Comparison of ENCODE assay signal across 8 cellular contexts in genomic region chr3:197736010-197736490, GRCh38. TPM values are rescaled to one million over a fixed set of nuclear protein-coding genes. Genes with fewer than 3 reads are reported as not detected.
A peak's percentile ranks its signal among the peaks of the same experiment; 100 is the strongest.
DNase-seq lines count a peak whose midpoint lies in the region; ATAC-seq and TF ChIP-seq lines count a peak whose summit lies in the region.

No MANE protein-coding gene starts in this region.

- H3K4me1 Mint-ChIP-seq in activated CD8-positive, alpha-beta memory T cell treated with anti-CD3 and anti-CD28 coated beads, Interleukin-2, amount 10 ng/mL, durations not matched to agents 7 days and 5 days: peaks cover 39% of the 10 kb centered on the region
- peaks cover 30 to 55% (median 35%) of the 10 kb centered on the region in 7 donors for H3K4me1 Mint-ChIP-seq in naive thymus-derived CD4-positive, alpha-beta T cell

- DNase-seq in GM10266 (ENCODE audit: extremely low spot score) (peak; percentile 85), transverse colon (peak; percentile 51), HK-2 (ENCODE audit: unreplicated experiment) (no peak), NCI-H128 (lab: John Stamatoyannopoulos, UW; ENCODE audit: unreplicated experiment) (no peak)
- DNase-seq in activated CD8-positive, alpha-beta memory T cell treated with anti-CD3 and anti-CD28 coated beads, Interleukin-2, amount 10 ng/mL, durations not matched to agents 7 days and 5 days: peak; percentile 77
- DNase-seq in naive thymus-derived CD4-positive, alpha-beta T cell: peak; percentile 16 to 51 (median 28)

- no peak for TF ChIP-seq POLR2A in transverse colon (IDR thresholded peaks at IDR 0.05)

- peak overlapping the region; percentile 95 for H2AFZ ChIP-seq in Loucy (ENCODE audit: low read length)

- no peak for TF ChIP-seq CTCF in GM10266 (IDR thresholded peaks at IDR 0.05; ENCODE audit: control insufficient read depth, insufficient read depth, low read depth, missing control alignments)
- TF ChIP-seq CTCF in Loucy (conservative IDR thresholded peaks at IDR 0.05; ENCODE audit: low read length): no peak
- TF ChIP-seq CTCF in transverse colon (IDR thresholded peaks at IDR 0.05): no peak

- H4K20me1 ChIP-seq in Loucy (ENCODE audit: insufficient read depth, low read length, poor library complexity, severe bottlenecking): no peaks in the 10 kb centered on the region

- no peaks in the 10 kb centered on the region for H3K9me3 Mint-ChIP-seq in activated CD8-positive, alpha-beta memory T cell treated with anti-CD3 and anti-CD28 coated beads, Interleukin-2, amount 10 ng/mL, durations not matched to agents 7 days and 5 days (ENCODE audit: low read depth)
- H3K9me3 Mint-ChIP-seq in naive thymus-derived CD4-positive, alpha-beta T cell: no peaks in the 10 kb centered on the region

- H3K36me3 ChIP-seq in Loucy (ENCODE audit: insufficient read depth, low read length): no peaks in the 10 kb centered on the region
- no peaks in the 10 kb centered on the region for H3K36me3 ChIP-seq in esophagus (ENCODE audit: control insufficient read depth in 2 of 2, insufficient read depth in 2 of 2, low read length in 1 of 2)
- no peaks in the 10 kb centered on the region for H3K36me3 ChIP-seq in naive thymus-derived CD4-positive, alpha-beta T cell (ENCODE audit: control insufficient read depth in 2 of 3, insufficient read depth in 3 of 3, low read length in 3 of 3)
- H3K36me3 ChIP-seq in transverse colon: no peaks in the 10 kb centered on the region

- H3K27me3 Mint-ChIP-seq in activated CD8-positive, alpha-beta memory T cell treated with anti-CD3 and anti-CD28 coated beads, Interleukin-2, amount 10 ng/mL, durations not matched to agents 7 days and 5 days: no peaks in the 10 kb centered on the region
- no peaks in the 10 kb centered on the region for H3K27me3 Mint-ChIP-seq in naive thymus-derived CD4-positive, alpha-beta T cell

- H3K4me1 ChIP-seq in Loucy (ENCODE audit: insufficient read depth, low read length, poor library complexity, severe bottlenecking): peaks cover 15% of the 10 kb centered on the region
- peaks cover 0 to 3% of the 10 kb centered on the region in 2 donors for H3K4me1 ChIP-seq in esophagus (ENCODE audit: control insufficient read depth in 2 of 2, insufficient read depth in 2 of 2, low read length in 1 of 2)
- peaks cover 9 to 10% of the 10 kb centered on the region in 2 donors for H3K4me1 ChIP-seq in naive thymus-derived CD4-positive, alpha-beta T cell (ENCODE audit: control insufficient read depth in 2 of 2, insufficient read depth in 2 of 2, low read length in 2 of 2)
- peaks cover 6 to 23% (median 14%) of the 10 kb centered on the region in 4 donors for H3K4me1 ChIP-seq in transverse colon

- peak overlapping the region; percentile 85 for H3K4me3 Mint-ChIP-seq in activated CD8-positive, alpha-beta memory T cell treated with anti-CD3 and anti-CD28 coated beads, Interleukin-2, amount 10 ng/mL, durations not matched to agents 7 days and 5 days
- H3K4me3 Mint-ChIP-seq in naive thymus-derived CD4-positive, alpha-beta T cell: peak overlapping the region; percentile 82 to 99 (median 96)

- ATAC-seq in activated CD8-positive, alpha-beta memory T cell treated with anti-CD3 and anti-CD28 coated beads, Interleukin-2, amount 10 ng/mL, durations not matched to agents 7 days and 5 days: peak; percentile 20
- no peak for ATAC-seq in naive thymus-derived CD4-positive, alpha-beta T cell

- H3K4me2 ChIP-seq in Loucy (ENCODE audit: low read depth, low read length, poor library complexity, severe bottlenecking): peak overlapping the region; percentile 92

- H3K4me3 ChIP-seq in Loucy (ENCODE audit: low read length, poor library complexity, severe bottlenecking) (peak overlapping the region; percentile 98), esophagus (ENCODE audit: low read depth in 1 of 2, low read length in 2 of 2) (peak overlapping the region; percentile 81 to 88), transverse colon (peak overlapping the region; percentile 87 to 100 (median 92))
- H3K4me3 ChIP-seq in naive thymus-derived CD4-positive, alpha-beta T cell (ENCODE audit: low read length): peak overlapping the region; percentile 67

- H3K9ac ChIP-seq in Loucy (ENCODE audit: low read depth, low read length, poor library complexity, severe bottlenecking): peak overlapping the region; percentile 78

- no peak for TF ChIP-seq EP300 in transverse colon (IDR thresholded peaks at IDR 0.05; ENCODE audit: low read depth)

- CTCF ChIA-PET in activated CD8-positive, alpha-beta memory T cell treated with anti-CD3 and anti-CD28 coated beads, Interleukin-2, amount 10 ng/mL, durations not matched to agents 7 days and 5 days (lab: Charles Lee): interaction anchor here (0.7 to 1.9 kb wide), 7 partner anchors 10 to 137 kb away, joined by 3 to 7 read pairs (median 4); partner anchors contain the start of gene FYTTD1
- CTCF ChIA-PET in naive thymus-derived CD4-positive, alpha-beta T cell (lab: Charles Lee): interaction anchor here (0.6 to 1.2 kb wide), 2 partner anchors 13 to 61 kb away, joined by 4 to 6 read pairs; no protein-coding TSS in a partner anchor

- in situ Hi-C loops in transverse colon (cut with MboI; ENCODE audit: low pct_ligation_motif_present in 1 of 4, low pct_unique_long_range_greater_than_20kb in 1 of 4, low sequenced_read_pairs in 3 of 4): no loop called here

- H3K36me3 Mint-ChIP-seq in activated CD8-positive, alpha-beta memory T cell treated with anti-CD3 and anti-CD28 coated beads, Interleukin-2, amount 10 ng/mL, durations not matched to agents 7 days and 5 days: peaks cover 9% of the 10 kb centered on the region
- H3K36me3 Mint-ChIP-seq in naive thymus-derived CD4-positive, alpha-beta T cell: peaks cover 0 to 5% (median 3%) of the 10 kb centered on the region in 5 donors

- peaks cover 9% of the 10 kb centered on the region; the same call in 1 of the 2 replicates for H3K79me2 ChIP-seq in Loucy (ENCODE audit: insufficient read depth, low read length)

- H3K9me3 ChIP-seq in Loucy (ENCODE audit: insufficient read depth, low read depth, low read length) (no peaks in the 10 kb centered on the region), esophagus (ENCODE audit: control insufficient read depth in 2 of 2, insufficient read depth in 1 of 2, low read depth in 1 of 2, low read length in 1 of 2) (no peaks in the 10 kb centered on the region), transverse colon (no peaks in the 10 kb centered on the region)
- H3K9me3 ChIP-seq in naive thymus-derived CD4-positive, alpha-beta T cell (ENCODE audit: control insufficient read depth in 2 of 3, low read length in 3 of 3): no peaks in the 10 kb centered on the region

- H3K27ac Mint-ChIP-seq in activated CD8-positive, alpha-beta memory T cell treated with anti-CD3 and anti-CD28 coated beads, Interleukin-2, amount 10 ng/mL, durations not matched to agents 7 days and 5 days: peak overlapping the region; percentile 94
- H3K27ac Mint-ChIP-seq in naive thymus-derived CD4-positive, alpha-beta T cell: peak overlapping the region; percentile 83 to 99 (median 92)

- no peaks in the 10 kb centered on the region for H3F3A ChIP-seq in Loucy (ENCODE audit: low read depth)

- POLR2A ChIA-PET in naive thymus-derived CD4-positive, alpha-beta T cell (lab: Charles Lee): interaction anchor here (0.9 to 2.4 kb wide), 8 partner anchors 8 to 279 kb away, joined by 3 to 26 read pairs (median 6); partner anchors contain the start of genes FYTTD1 and LRCH3

- intact Hi-C loops in naive thymus-derived CD4-positive, alpha-beta T cell (cut with micrococcal nuclease): loop anchor here (1.0 to 10.0 kb wide), 7 partner anchors 24 to 1233 kb away; partner anchors contain the start of genes LRCH3 (in 2 of the 2), BDH1 (in 1 of the 2), DLG1 (in 1 of the 2) and RNF168 (in 1 of the 2)
- intact Hi-C loops in transverse colon (cut with DNase I; ENCODE audit: low total_unique reads): no loop called here

- WGBS in esophagus, 2 donors: 0 to 1% methylated on average over 17 of the region's 17 CpGs
- 0% methylated on average over 2 to 15 of the region's 17 CpGs for WGBS in transverse colon (ENCODE audit: low coverage in 1 of 2), 2 donors

- H3K9me2 ChIP-seq in Loucy (replicated peaks; ENCODE audit: low read depth, low read length): no peaks in the 10 kb centered on the region

- no peaks in the 10 kb centered on the region for H3K27me3 ChIP-seq in Loucy (ENCODE audit: insufficient read depth, low read length, poor library complexity, severe bottlenecking)
- no peaks in the 10 kb centered on the region for H3K27me3 ChIP-seq in esophagus (ENCODE audit: control insufficient read depth in 1 of 2, insufficient read depth in 2 of 2, low read length in 2 of 2)
- no peaks in the 10 kb centered on the region for H3K27me3 ChIP-seq in naive thymus-derived CD4-positive, alpha-beta T cell (ENCODE audit: control insufficient read depth in 2 of 2, insufficient read depth in 2 of 2, low read length in 2 of 2)
- no peaks in the 10 kb centered on the region for H3K27me3 ChIP-seq in transverse colon

- peak overlapping the region; percentile 77 to 89 for H3K27ac ChIP-seq in esophagus (ENCODE audit: low read depth in 2 of 2, low read length in 1 of 2)
- H3K27ac ChIP-seq in naive thymus-derived CD4-positive, alpha-beta T cell (ENCODE audit: low read depth, low read length): peak overlapping the region; percentile 78
- H3K27ac ChIP-seq in transverse colon: peak overlapping the region; percentile 88 to 98 (median 94)

RNA-seq across cellular contexts. Expression of gene RUBCN, which starts 0.7 kb away (rescaled TPM):
- 10 to 100 TPM; 55.5 to 58.9 TPM for total RNA-seq in activated CD8-positive, alpha-beta memory T cell treated with anti-CD3 and anti-CD28 coated beads, Interleukin-2, amount 10 ng/mL, durations not matched to agents 7 days and 5 days
- 10 to 100 TPM in 1 of 2 donors, 1 to 10 TPM in 1; 8.2 to 12.6 TPM for polyA plus RNA-seq in esophagus
- 10 to 100 TPM; 43.3 to 61.7 (median 52.9) TPM for total RNA-seq in naive thymus-derived CD4-positive, alpha-beta T cell
- polyA plus RNA-seq in naive thymus-derived CD4-positive, alpha-beta T cell: 10 to 100 TPM; 23.2 to 40.2 TPM
- 10 to 100 TPM; 32.2 to 64.7 (median 54.8) TPM for total RNA-seq in transverse colon

RNA-seq across cellular contexts. Expression of gene FYTTD1, which starts 13.6 kb away (rescaled TPM):
- 10 to 100 TPM; 35.5 to 50.5 TPM for total RNA-seq in activated CD8-positive, alpha-beta memory T cell treated with anti-CD3 and anti-CD28 coated beads, Interleukin-2, amount 10 ng/mL, durations not matched to agents 7 days and 5 days
- polyA plus RNA-seq in esophagus: 10 to 100 TPM; 11.2 to 17.8 TPM
- total RNA-seq in naive thymus-derived CD4-positive, alpha-beta T cell: 10 to 100 TPM; 45.6 to 63.4 (median 58.0) TPM
- polyA plus RNA-seq in naive thymus-derived CD4-positive, alpha-beta T cell: 100 to 1,000 TPM in 1 of 2 donors, 10 to 100 TPM in 1; 81.0 to 102 TPM
- total RNA-seq in transverse colon: 10 to 100 TPM; 18.3 to 94.6 (median 33.6) TPM

RNA-seq across cellular contexts. Expression of gene LRCH3, which starts 55.0 kb away (rescaled TPM):
- total RNA-seq in activated CD8-positive, alpha-beta memory T cell treated with anti-CD3 and anti-CD28 coated beads, Interleukin-2, amount 10 ng/mL, durations not matched to agents 7 days and 5 days: 10 to 100 TPM; 62.2 to 62.6 TPM
- 10 to 100 TPM in 1 of 2 donors, 1 to 10 TPM in 1; 7.0 to 13.1 TPM for polyA plus RNA-seq in esophagus
- 10 to 100 TPM; 43.5 to 75.5 (median 68.5) TPM for total RNA-seq in naive thymus-derived CD4-positive, alpha-beta T cell
- polyA plus RNA-seq in naive thymus-derived CD4-positive, alpha-beta T cell: 10 to 100 TPM; 13.5 to 35.2 TPM
- 100 to 1,000 TPM in 1 of 4 donors, 10 to 100 TPM in 3; 36.0 to 122 (median 51.2) TPM for total RNA-seq in transverse colon

Comparison
In these comparisons a context has a peak if more than half of its experiments do, and no peak if none do; other contexts are left out.
1. DNase-seq: peak in GM10266 (single experiment), activated CD8-positive, alpha-beta memory T cell treated with anti-CD3 and anti-CD28 coated beads, Interleukin-2, amount 10 ng/mL, durations not matched to agents 7 days and 5 days (single experiment), naive thymus-derived CD4-positive, alpha-beta T cell (9 of 9) and transverse colon (single experiment); none in HK-2 (single experiment) and NCI-H128 (single experiment).
2. Peak in every context shown above with its lines, with median percentiles within 50 percentile points of each other: H3K4me3 ChIP-seq and H3K27ac ChIP-seq.